ENCODE assay signal across 9 cellular contexts in genomic region chr1:35220976-35221375, GRCh38. TPM values are rescaled to one million over a fixed set of nuclear protein-coding genes. Genes with fewer than 3 reads are reported as not detected.
DNase-seq lines count a peak whose midpoint lies in the region; ATAC-seq and TF ChIP-seq lines count a peak whose summit lies in the region.
"Had no signal": no experiment of that assay in that cellular context is flagged by ENCODE, and none has a peak within 500 bp of the region (broad histone marks: within the 10 kb centered on the region; RNA-seq: fewer than 3 reads in every experiment).

No MANE protein-coding gene starts in this region.

- H3K36me3 ChIP-seq in CD4-positive, CD25-positive, alpha-beta regulatory T cell (ENCODE audit: control insufficient read depth, insufficient read depth, low read length): no peaks in the 10 kb centered on the region
- no peaks in the 10 kb centered on the region for H3K36me3 ChIP-seq in Peyer's patch

- peak in 1 of 2 donors; percentile 53 for ATAC-seq in CD4-positive, CD25-positive, alpha-beta regulatory T cell (ENCODE audit: low read depth in 2 of 2)
- ATAC-seq in GM19467 (IDR thresholded peaks at IDR 0.05; ENCODE audit: unreplicated experiment) (no peak), GM21526 (IDR thresholded peaks at IDR 0.05; ENCODE audit: low FRiP score, unreplicated experiment) (no peak)

- H3K27me3 ChIP-seq in CD4-positive, CD25-positive, alpha-beta regulatory T cell (ENCODE audit: control insufficient read depth, insufficient read depth, low read length): no peaks in the 10 kb centered on the region
- H3K27me3 ChIP-seq in Peyer's patch: no peaks in the 10 kb centered on the region

- H3K27ac Mint-ChIP-seq in CD4-positive, CD25-positive, alpha-beta regulatory T cell: no peak overlapping the region
- H3K27ac Mint-ChIP-seq: dendritic cell treated with granulocyte-macrophage colony-stimulating factor and Interleukin-4, amounts not matched to agents 40 ng/mL and 50 ng/mL, for 4 days had no signal

- no peak for TF ChIP-seq POLR2A in Peyer's patch (IDR thresholded peaks at IDR 0.05)

- no peaks in the 10 kb centered on the region for H3K9me3 ChIP-seq in CD4-positive, CD25-positive, alpha-beta regulatory T cell (ENCODE audit: control insufficient read depth in 2 of 2, low read length in 2 of 2)
- H3K9me3 ChIP-seq in Peyer's patch: no peaks in the 10 kb centered on the region

- peaks cover 0 to 1% (median 0%) of the 10 kb centered on the region in 7 donors for H3K9me3 Mint-ChIP-seq in CD4-positive, CD25-positive, alpha-beta regulatory T cell
- H3K9me3 Mint-ChIP-seq: dendritic cell treated with granulocyte-macrophage colony-stimulating factor and Interleukin-4, amounts not matched to agents 40 ng/mL and 50 ng/mL, for 4 days had no signal

- no peaks in the 10 kb centered on the region for H3K36me3 Mint-ChIP-seq in CD4-positive, CD25-positive, alpha-beta regulatory T cell

- peaks cover 4% of the 10 kb centered on the region for H3K27me3 Mint-ChIP-seq in CD4-positive, CD25-positive, alpha-beta regulatory T cell
- H3K27me3 Mint-ChIP-seq: dendritic cell treated with granulocyte-macrophage colony-stimulating factor and Interleukin-4, amounts not matched to agents 40 ng/mL and 50 ng/mL, for 4 days had no signal

- DNase-seq in CD4-positive, CD25-positive, alpha-beta regulatory T cell: peak in 2 of 3 donors; percentile 7 to 34
- peak; percentile 58 for DNase-seq in GM13977 (ENCODE audit: low spot score)
- DNase-seq in SKM-1 treated with dmso at 0.1 percent for 144 hours (lab: John Stamatoyannopoulos, UW; ENCODE audit: unreplicated experiment): peak; percentile 10
- peak; percentile 76 for DNase-seq in iPS-NIHi11 (ENCODE audit: low spot score)
- DNase-seq in NCI-H1048 (lab: John Stamatoyannopoulos, UW): no peak
- no peak for DNase-seq in Peyer's patch

- H3K4me3 Mint-ChIP-seq in CD4-positive, CD25-positive, alpha-beta regulatory T cell: no peak overlapping the region
- H3K4me3 Mint-ChIP-seq: dendritic cell treated with granulocyte-macrophage colony-stimulating factor and Interleukin-4, amounts not matched to agents 40 ng/mL and 50 ng/mL, for 4 days had no signal

- H3K4me1 Mint-ChIP-seq in CD4-positive, CD25-positive, alpha-beta regulatory T cell: peaks cover 0 to 3% (median 0%) of the 10 kb centered on the region in 4 donors

- TF ChIP-seq CTCF in GM13977 (IDR thresholded peaks at IDR 0.05; ENCODE audit: extremely low read depth, insufficient read depth, missing control alignments): peak; percentile 56
- peak in 2 of 6 experiments; percentile 17 to 23 for TF ChIP-seq CTCF in Peyer's patch (IDR thresholded peaks at IDR 0.05)

- no peak overlapping the region for H3K27ac ChIP-seq in CD4-positive, CD25-positive, alpha-beta regulatory T cell (ENCODE audit: insufficient read depth, low read length, poor library complexity, severe bottlenecking)
- H3K27ac ChIP-seq in Peyer's patch: no peak overlapping the region

- H3K4me1 ChIP-seq in CD4-positive, CD25-positive, alpha-beta regulatory T cell (ENCODE audit: control insufficient read depth, insufficient read depth, low read length, poor library complexity, severe bottlenecking): no peaks in the 10 kb centered on the region
- H3K4me1 ChIP-seq in Peyer's patch: no peaks in the 10 kb centered on the region

- in situ Hi-C loops in GM13977 (cut with MboI; ENCODE audit: low pct_unique_long_range_greater_than_20kb, low sequenced_read_pairs, unreplicated experiment): no loop called here

- H3K4me3 ChIP-seq in CD4-positive, CD25-positive, alpha-beta regulatory T cell (ENCODE audit: low read depth, low read length): no peak overlapping the region
- no peak overlapping the region for H3K4me3 ChIP-seq in Peyer's patch

RNA-seq across cellular contexts. Expression of gene SFPQ, which starts 28.0 kb away (rescaled TPM):
- 618 TPM for total RNA-seq in CD4-positive, CD25-positive, alpha-beta regulatory T cell
- polyA plus RNA-seq in CD4-positive, CD25-positive, alpha-beta regulatory T cell: 100 to 1,000 TPM; 111 to 135 (median 123) TPM
- 100 to 1,000 TPM; 177 to 629 (median 255) TPM for total RNA-seq in Peyer's patch

RNA-seq across cellular contexts. Expression of gene ZMYM4, which starts 47.5 kb away (rescaled TPM):
- total RNA-seq in CD4-positive, CD25-positive, alpha-beta regulatory T cell: 27.2 TPM
- 10 to 100 TPM; 21.6 to 31.3 (median 26.0) TPM for polyA plus RNA-seq in CD4-positive, CD25-positive, alpha-beta regulatory T cell
- 10 to 100 TPM; 16.3 to 80.0 (median 22.4) TPM for total RNA-seq in Peyer's patch

Comparison
In these comparisons a context has a peak if more than half of its experiments do, and no peak if none do; other contexts are left out.
1. DNase-seq: peak in CD4-positive, CD25-positive, alpha-beta regulatory T cell (2 of 3), GM13977 (single experiment), SKM-1 treated with dmso at 0.1 percent for 144 hours (single experiment) and iPS-NIHi11 (single experiment); none in NCI-H1048 (single experiment) and Peyer's patch (0 of 3).